Comparison of ENCODE assay signal across 8 cellular contexts in genomic region chr15:63598467-63599400, GRCh38. TPM values are rescaled to one million over a fixed set of nuclear protein-coding genes. Genes with fewer than 3 reads are reported as not detected.
A peak's percentile ranks its signal among the peaks of the same experiment; 100 is the strongest.
DNase-seq lines count a peak whose midpoint lies in the region; ATAC-seq and TF ChIP-seq lines count a peak whose summit lies in the region.

No MANE protein-coding gene starts in this region.

- ATAC-seq in lower lobe of right lung (no peak), GM19351 (IDR thresholded peaks at IDR 0.05; ENCODE audit: unreplicated experiment) (no peak)

- no peak for TF ChIP-seq CTCF in lower lobe of right lung (IDR thresholded peaks at IDR 0.05)

- no peak overlapping the region for H3K4me3 ChIP-seq in lower lobe of right lung
- peak overlapping the region; percentile 59 to 88 for H3K4me3 ChIP-seq in stomach smooth muscle (ENCODE audit: low read length in 2 of 2)

- peaks cover 23% of the 10 kb centered on the region for H3K36me3 Mint-ChIP-seq in activated naive CD8-positive, alpha-beta T cell treated with anti-CD3 and anti-CD28 coated beads for 36 hours

- H3K4me3 Mint-ChIP-seq in activated naive CD8-positive, alpha-beta T cell treated with anti-CD3 and anti-CD28 coated beads for 36 hours: peak overlapping the region; percentile 90

- H3K9ac ChIP-seq in stomach smooth muscle (ENCODE audit: low read length in 2 of 2): peak overlapping the region; percentile 78 to 98

- intact Hi-C loops in lower lobe of right lung (cut with DNase I): no loop called here

- peak overlapping the region; percentile 38 for H3K27ac ChIP-seq in lower lobe of right lung
- peak overlapping the region; percentile 99 for H3K27ac ChIP-seq in stomach smooth muscle (ENCODE audit: low read length)

- H3K27me3 Mint-ChIP-seq in activated naive CD8-positive, alpha-beta T cell treated with anti-CD3 and anti-CD28 coated beads for 36 hours: no peaks in the 10 kb centered on the region

- H3K27ac Mint-ChIP-seq in activated naive CD8-positive, alpha-beta T cell treated with anti-CD3 and anti-CD28 coated beads for 36 hours: peak overlapping the region; percentile 92

- H3K4me1 ChIP-seq in lower lobe of right lung (peaks cover 49% of the 10 kb centered on the region), stomach smooth muscle (ENCODE audit: control insufficient read depth, insufficient read depth, low read length) (peaks cover 71% of the 10 kb centered on the region)

- H3K4me1 Mint-ChIP-seq in activated naive CD8-positive, alpha-beta T cell treated with anti-CD3 and anti-CD28 coated beads for 36 hours: peaks cover 63% of the 10 kb centered on the region

- H3K9me3 ChIP-seq in lower lobe of right lung (no peaks in the 10 kb centered on the region), stomach smooth muscle (ENCODE audit: control insufficient read depth in 2 of 2, low read length in 2 of 2) (no peaks in the 10 kb centered on the region)

- no peaks in the 10 kb centered on the region for H3K27me3 ChIP-seq in lower lobe of right lung (ENCODE audit: low read depth)
- H3K27me3 ChIP-seq in stomach smooth muscle (ENCODE audit: control insufficient read depth in 1 of 2, insufficient read depth in 2 of 2, low read length in 2 of 2): no peaks in the 10 kb centered on the region

- H3K9me3 Mint-ChIP-seq in activated naive CD8-positive, alpha-beta T cell treated with anti-CD3 and anti-CD28 coated beads for 36 hours: no peaks in the 10 kb centered on the region

- H3K36me3 ChIP-seq in lower lobe of right lung (peaks cover 2% of the 10 kb centered on the region), stomach smooth muscle (ENCODE audit: control insufficient read depth in 2 of 2, insufficient read depth in 2 of 2, low read length in 2 of 2) (peaks cover under 1% of the 10 kb centered on the region in 2 donors)

- DNase-seq in NCI-H82 (lab: John Stamatoyannopoulos, UW) (peak; percentile 21), NCI-H82 treated with DMSO at 0.1 percent for 48 hours (lab: John Stamatoyannopoulos, UW; ENCODE audit: unreplicated experiment) (no peak), lower lobe of right lung (no peak), DMS114 treated with DMSO at 0.1 percent for 48 hours (lab: John Stamatoyannopoulos, UW; ENCODE audit: unreplicated experiment) (no peak)
- no peak for DNase-seq in activated naive CD8-positive, alpha-beta T cell treated with anti-CD3 and anti-CD28 coated beads for 36 hours
- DNase-seq in stimulated activated CD8-positive, alpha-beta memory T cell treated with anti-CD3 and anti-CD28 coated beads, Interleukin-4, amount 100 ng/mL, for 48 hours: no peak

RNA-seq across cellular contexts. Expression of gene FBXL22, which starts 1.5 kb away (rescaled TPM):
- total RNA-seq in activated naive CD8-positive, alpha-beta T cell treated with anti-CD3 and anti-CD28 coated beads for 36 hours: under 1 TPM; 0.52 to 0.76 TPM
- total RNA-seq in lower lobe of right lung: 1.4 TPM
